In genomic region chr1:24905355-24905978, GRCh38 we compare ENCODE assay signal across 19 cellular contexts. TPM values are rescaled to one million over a fixed set of nuclear protein-coding genes. Genes with fewer than 3 reads are reported as not detected.
A peak's percentile ranks its signal among the peaks of the same experiment; 100 is the strongest.
DNase-seq lines count a peak whose midpoint lies in the region; ATAC-seq and TF ChIP-seq lines count a peak whose summit lies in the region.
"Had no signal": no experiment of that assay in that cellular context is flagged by ENCODE, and none has a peak within 500 bp of the region (broad histone marks: within the 10 kb centered on the region; RNA-seq: fewer than 3 reads in every experiment).

No MANE protein-coding gene starts in this region.

- no peak overlapping the region for H3K4me2 ChIP-seq in IMR-90 (ENCODE audit: low read depth, low read length)

- no peaks in the 10 kb centered on the region for H3K9me1 ChIP-seq in IMR-90 (ENCODE audit: insufficient read depth, low read length)

- no peak overlapping the region for H3K27ac ChIP-seq in IMR-90 (ENCODE audit: insufficient read depth, low read length)
- H3K27ac ChIP-seq in foreskin keratinocyte, result no peak overlapping the region
- H3K27ac ChIP-seq: ascending aorta, colonic mucosa, parathyroid adenoma, WERI-Rb-1 had no signal

- H3K9me3 Mint-ChIP-seq in effector memory CD8-positive, alpha-beta T cell, result no peaks in the 10 kb centered on the region
- H3K9me3 Mint-ChIP-seq: activated T-helper 1 cell treated with anti-CD3 and anti-CD28 coated beads, Interleukin-12 subunit alpha, Interleukin-12 subunit beta, Interleukin-2, Interleukin-4 antibody, amounts not matched to agents 30 ng/mL and 10 ng/mL and 1 ng/mL, durations not matched to agents 14 hours and 24 hours and 36 hours; CD4-positive, alpha-beta T cell had no signal

- H3K27ac Mint-ChIP-seq in effector memory CD8-positive, alpha-beta T cell, result peak overlapping the region; percentile 54 to 100
- H3K27ac Mint-ChIP-seq: activated T-helper 1 cell treated with anti-CD3 and anti-CD28 coated beads, Interleukin-12 subunit alpha, Interleukin-12 subunit beta, Interleukin-2, Interleukin-4 antibody, amounts not matched to agents 30 ng/mL and 10 ng/mL and 1 ng/mL, durations not matched to agents 14 hours and 24 hours and 36 hours; CD4-positive, alpha-beta T cell had no signal

- no peaks in the 10 kb centered on the region for H3K27me3 Mint-ChIP-seq in effector memory CD8-positive, alpha-beta T cell
- H3K27me3 Mint-ChIP-seq: CD4-positive, alpha-beta T cell had no signal

- H3K4ac ChIP-seq in IMR-90 (ENCODE audit: low read depth, low read length), result no peak overlapping the region

- CTCF ChIA-PET in IMR-90 (lab: Yijun Ruan, JAX), result no interaction called here

- H2BK120ac ChIP-seq in IMR-90 (ENCODE audit: low read depth, low read length), result no peak overlapping the region

- H3K4me1 Mint-ChIP-seq in effector memory CD8-positive, alpha-beta T cell (ENCODE audit: low read depth in 2 of 2), result peaks cover 41 to 64% of the 10 kb centered on the region in 2 donors

- peaks cover 22% of the 10 kb centered on the region for H3K27me3 ChIP-seq in IMR-90 (ENCODE audit: control insufficient read depth, insufficient read depth, low read length)
- no peaks in the 10 kb centered on the region for H3K27me3 ChIP-seq in foreskin keratinocyte
- H3K27me3 ChIP-seq: ascending aorta, colonic mucosa had no signal

- intact Hi-C loops in IMR-90 (cut with micrococcal nuclease), result no loop called here

- H3K56ac ChIP-seq in IMR-90 (ENCODE audit: extremely low read depth, insufficient read depth, low read length), result no peak overlapping the region

- TF ChIP-seq CTCF in IMR-90 (conservative IDR thresholded peaks at IDR 0.05; ENCODE audit: low read depth, low read length) (no peak), foreskin keratinocyte (conservative IDR thresholded peaks at IDR 0.05) (no peak)

- 79% methylated on average over 9 of the region's 13 CpGs; no CpG with 5 or more reads in 1 of the 2 experiments for WGBS in IMR-90 (ENCODE audit: extremely low coverage in 2 of 2, insufficient read length in 1 of 2), 2 experiments

- H3K36me3 ChIP-seq in IMR-90 (ENCODE audit: control insufficient read depth, insufficient read depth, low read length), result no peaks in the 10 kb centered on the region
- H3K36me3 ChIP-seq: colonic mucosa, WERI-Rb-1 had no signal

- no peak for ATAC-seq in IMR-90 (ENCODE audit: low read depth)
- ATAC-seq in effector memory CD8-positive, alpha-beta T cell (replicated peaks), result no peak
- no peak for ATAC-seq in foreskin keratinocyte
- no peak for ATAC-seq in HG02973 (IDR thresholded peaks at IDR 0.05; ENCODE audit: unreplicated experiment)
- ATAC-seq: mucosa of descending colon had no signal

- peak overlapping the region; percentile 43 for H2AFZ ChIP-seq in IMR-90 (replicated peaks; ENCODE audit: low read length, poor library complexity)
- H2AFZ ChIP-seq: parathyroid adenoma had no signal

- no peak overlapping the region for H2BK20ac ChIP-seq in IMR-90 (ENCODE audit: low read depth, low read length)

- H3K36me3 Mint-ChIP-seq in effector memory CD8-positive, alpha-beta T cell (ENCODE audit: insufficient read depth), result peaks cover 100% of the 10 kb centered on the region

- BruUV-seq in IMR-90 (replicated peaks; lab: Mats Ljungman, UMichigan), result no TSS peak

- POLR2A ChIA-PET in IMR-90 (lab: Charles Lee; ENCODE audit: unreplicated experiment), result no interaction called here

- no peak overlapping the region for H3K9ac ChIP-seq in IMR-90 (ENCODE audit: low read depth, low read length)
- H3K9ac ChIP-seq: parathyroid adenoma had no signal

- no peak overlapping the region for H4K8ac ChIP-seq in IMR-90 (ENCODE audit: low read depth in 2 of 2, low read length in 2 of 2)

- H2BK15ac ChIP-seq in IMR-90 (ENCODE audit: low read depth, low read length), result no peak overlapping the region

- H3K4me3 ChIP-seq in IMR-90 (ENCODE audit: insufficient read depth, low read depth, low read length), result no peak overlapping the region
- H3K4me3 ChIP-seq: ascending aorta, colonic mucosa, mucosa of descending colon had no signal

- peaks cover 1% of the 10 kb centered on the region; the same call in 1 of the 2 replicates for H3K9me3 ChIP-seq in IMR-90 (ENCODE audit: control insufficient read depth, insufficient read depth, low read length)
- H3K9me3 ChIP-seq: ascending aorta, colonic mucosa, mucosa of descending colon had no signal

- no peak overlapping the region for H2BK5ac ChIP-seq in IMR-90 (ENCODE audit: low read depth, low read length, poor library complexity, severe bottlenecking)

- H3K4me1 ChIP-seq in IMR-90 (ENCODE audit: control insufficient read depth, insufficient read depth, low read length) (no peaks in the 10 kb centered on the region), foreskin keratinocyte (no peaks in the 10 kb centered on the region)
- H3K4me1 ChIP-seq: ascending aorta, colonic mucosa, parathyroid adenoma had no signal

- no peak for TF ChIP-seq POLR2A in IMR-90 (IDR thresholded peaks at IDR 0.05; ENCODE audit: low read depth, low read length)

- no peak overlapping the region for H3K18ac ChIP-seq in IMR-90 (ENCODE audit: low read depth, low read length)

- H2AK5ac ChIP-seq in IMR-90 (ENCODE audit: low read depth, low read length), result no peak overlapping the region

- H4K91ac ChIP-seq in IMR-90 (ENCODE audit: insufficient read depth, low read depth, low read length), result no peak overlapping the region

- peak; percentile 17 for DNase-seq in activated CD4-positive, CD25-positive, alpha-beta regulatory T cell treated with anti-CD3 and anti-CD28 coated beads, Interleukin-2, amount 50 U/mL, for 72 hours
- no peak for DNase-seq in activated CD4-positive, CD25-positive, alpha-beta regulatory T cell (lab: John Stamatoyannopoulos, UW)
- DNase-seq in IMR-90 (no peak), foreskin keratinocyte (no peak), midbrain (lab: John Stamatoyannopoulos, UW) (no peak)
- peak in 2 of 3 experiments; percentile 0 to 1 for DNase-seq in effector memory CD8-positive, alpha-beta T cell
- peak; percentile 25 for DNase-seq in stimulated activated CD8-positive, alpha-beta memory T cell treated with anti-CD3 and anti-CD28 coated beads, Interleukin-4, amount 100 ng/mL, for 48 hours
- DNase-seq: colonic mucosa, NCI-H187 treated with DMSO at 0.1 percent for 48 hours, NCI-H748 treated with DMSO at 0.1 percent for 48 hours, small intestine, WERI-Rb-1 had no signal

- no peak overlapping the region for H3K14ac ChIP-seq in IMR-90 (replicated peaks; ENCODE audit: low read depth, low read length)

- H3K4me3 Mint-ChIP-seq in effector memory CD8-positive, alpha-beta T cell, result peak overlapping the region in 1 of 2 donors; percentile 40
- H3K4me3 Mint-ChIP-seq: activated T-helper 1 cell treated with anti-CD3 and anti-CD28 coated beads, Interleukin-12 subunit alpha, Interleukin-12 subunit beta, Interleukin-2, Interleukin-4 antibody, amounts not matched to agents 30 ng/mL and 10 ng/mL and 1 ng/mL, durations not matched to agents 14 hours and 24 hours and 36 hours; CD4-positive, alpha-beta T cell had no signal

- in situ Hi-C loops in IMR-90 (cut with MboI; ENCODE audit: low sequenced_read_pairs), result no loop called here

- no peak overlapping the region for H2AK9ac ChIP-seq in IMR-90 (replicated peaks; ENCODE audit: low read depth, low read length, poor library complexity)

- dilution Hi-C loops in IMR-90 (cut with HindIII; ENCODE audit: low sequenced_read_pairs, unreplicated experiment), result no loop called here

- no peak overlapping the region for H3K23ac ChIP-seq in IMR-90 (ENCODE audit: low read depth, low read length)

- no peaks in the 10 kb centered on the region for H4K20me1 ChIP-seq in IMR-90 (ENCODE audit: insufficient read depth, low read length)

- TF ChIP-seq RAD21 in IMR-90 (IDR thresholded peaks at IDR 0.05; ENCODE audit: low read length), result no peak

- no peak overlapping the region for H4K5ac ChIP-seq in IMR-90 (ENCODE audit: low read depth, low read length)

- H3K79me1 ChIP-seq in IMR-90 (ENCODE audit: low read depth in 1 of 2, low read length in 2 of 2), result no peaks in the 10 kb centered on the region

TF ChIP-seq in IMR-90, 13 proteins besides CTCF, POLR2A, EP300 and RAD21 (continues in another document):
- TF ChIP-seq CHD1 (IDR thresholded peaks at IDR 0.05; ENCODE audit: low read depth, low read length), result no peak
- no peak for TF ChIP-seq RCOR1 (IDR thresholded peaks at IDR 0.05; ENCODE audit: insufficient replicate concordance, low read length)
- TF ChIP-seq USF2 (IDR thresholded peaks at IDR 0.05; ENCODE audit: low read depth, low read length), result no peak
- TF ChIP-seq MAFK (IDR thresholded peaks at IDR 0.05; ENCODE audit: low read depth, low read length), result no peak
- TF ChIP-seq RFX5 (IDR thresholded peaks at IDR 0.05; ENCODE audit: low read depth, low read length), result no peak
- no peak for TF ChIP-seq SMC3 (IDR thresholded peaks at IDR 0.05; ENCODE audit: low read depth, low read length)
- TF ChIP-seq ELK1 (IDR thresholded peaks at IDR 0.05; ENCODE audit: borderline replicate concordance, low read depth, low read length), result no peak
- TF ChIP-seq MXI1 (IDR thresholded peaks at IDR 0.05; ENCODE audit: borderline replicate concordance, low read depth, low read length), result no peak
- no peak for TF ChIP-seq FOS (IDR thresholded peaks at IDR 0.05; ENCODE audit: low read depth, low read length)
- no peak for TF ChIP-seq CEBPB (IDR thresholded peaks at IDR 0.05; ENCODE audit: low read depth, low read length)
- no peak for TF ChIP-seq MAZ (IDR thresholded peaks at IDR 0.05; ENCODE audit: borderline replicate concordance, low read depth, low read length)

RNA-seq across cellular contexts. Expression of gene RUNX3, which starts 24.6 kb away (rescaled TPM):
- total RNA-seq in IMR-90 (2012; rRNA removed) (not detected in 2 replicates), foreskin keratinocyte (0.10 TPM in 1 of 2 replicates, not detected in the other)
- polyA plus RNA-seq in IMR-90 (2012; rRNA removed) (0.07 TPM in 2 replicates), foreskin keratinocyte (0.11 TPM in 1 of 2 replicates, not detected in the other)
- polyA plus RNA-seq in IMR-90 (2012; cell fraction: cytosol; rRNA removed), result 0.01 and 0.04 TPM in 2 replicates
- 0.02 TPM in 1 of 2 replicates, not detected in the other for polyA plus RNA-seq in IMR-90 (2012; cell fraction: nucleus; rRNA removed; ENCODE audit: low replicate concordance)
- total RNA-seq: A172 had no signal

Comparison
In these comparisons a context has a peak if more than half of its experiments do, and no peak if none do; other contexts are left out.
1. DNase-seq: peak in activated CD4-positive, CD25-positive, alpha-beta regulatory T cell treated with anti-CD3 and anti-CD28 coated beads, Interleukin-2, amount 50 U/mL, for 72 hours (single experiment), effector memory CD8-positive, alpha-beta T cell (2 of 3) and stimulated activated CD8-positive, alpha-beta memory T cell treated with anti-CD3 and anti-CD28 coated beads, Interleukin-4, amount 100 ng/mL, for 48 hours (single experiment); none in activated CD4-positive, CD25-positive, alpha-beta regulatory T cell (0 of 4), IMR-90 (single experiment), foreskin keratinocyte (0 of 2) and midbrain (single experiment).